In genomic region chr10:116836087-116836486, GRCh38 we compare ENCODE assay signal across 14 cellular contexts. TPM values are rescaled to one million over a fixed set of nuclear protein-coding genes. Genes with fewer than 3 reads are reported as not detected.
DNase-seq lines count a peak whose midpoint lies in the region; ATAC-seq and TF ChIP-seq lines count a peak whose summit lies in the region.
"Had no signal": no experiment of that assay in that cellular context is flagged by ENCODE, and none has a peak within 500 bp of the region (broad histone marks: within the 10 kb centered on the region; RNA-seq: fewer than 3 reads in every experiment).

No MANE protein-coding gene starts in this region.

- TF ChIP-seq CTCF in endodermal cell (conservative IDR thresholded peaks at IDR 0.05), result no peak

- peak; percentile 58 for ATAC-seq in Right ventricle myocardium inferior
- ATAC-seq: SK-N-SH treated with all-trans-retinoic acid at 6 μM for 48 hours had no signal

- H3K4me1 Mint-ChIP-seq in endodermal cell, result peaks cover 77% of the 10 kb centered on the region
- no peaks in the 10 kb centered on the region for H3K4me1 Mint-ChIP-seq in activated T-helper 2 cell treated with anti-CD3 and anti-CD28 coated beads, Interferon-gamma antibody, Interleukin-2, Interleukin-4, amounts not matched to agents 10 μg/mL and 5 μg/mL and 100 μg/mL, durations not matched to agents 14 hours and 24 hours and 36 hours (ENCODE audit: low read depth)
- no peaks in the 10 kb centered on the region for H3K4me1 Mint-ChIP-seq in activated CD4-positive, alpha-beta memory T cell treated with anti-CD3 and anti-CD28 coated beads for 36 hours (ENCODE audit: low read depth)

- intact Hi-C loops in Right ventricle myocardium inferior (cut with DNase I), result no loop called here
- intact Hi-C loops in cardiac septum (cut with DNase I), result no loop called here
- intact Hi-C loops in activated T-helper 2 cell treated with anti-CD3 and anti-CD28 coated beads, Interferon-gamma antibody, Interleukin-2, Interleukin-4, amounts not matched to agents 10 μg/mL and 5 μg/mL and 100 μg/mL, durations not matched to agents 14 hours and 24 hours and 36 hours (cut with micrococcal nuclease), result no loop called here
- intact Hi-C loops in activated CD4-positive, alpha-beta memory T cell treated with anti-CD3 and anti-CD28 coated beads for 36 hours (cut with micrococcal nuclease), result no loop called here

- WGBS in endodermal cell (ENCODE audit: insufficient coverage in 1 of 2, insufficient read length in 1 of 2), 2 experiments, result 2 to 6% methylated on average over 4 of the region's 4 CpGs

- DNase-seq in Right ventricle myocardium inferior (ENCODE audit: missing footprints) (no peak), cardiac septum (ENCODE audit: low spot score) (no peak), NCI-H345 treated with DMSO at 0.1 percent for 48 hours (lab: John Stamatoyannopoulos, UW; ENCODE audit: unreplicated experiment) (peak; percentile 88), endodermal cell (peak; percentile 98), retina (peak; percentile 55), glomerular visceral epithelial cell (ENCODE audit: extremely low spot score) (no peak)
- DNase-seq in activated T-helper 2 cell treated with anti-CD3 and anti-CD28 coated beads, Interferon-gamma antibody, Interleukin-2, Interleukin-4, amounts not matched to agents 10 μg/mL and 5 μg/mL and 100 μg/mL, durations not matched to agents 14 hours and 24 hours and 36 hours (ENCODE audit: low spot score), result no peak
- no peak for DNase-seq in activated CD4-positive, alpha-beta memory T cell treated with anti-CD3 and anti-CD28 coated beads for 36 hours
- DNase-seq: activated naive CD4-positive, alpha-beta T cell treated with anti-CD3 and anti-CD28 coated beads for 36 hours; effector CD8-positive, alpha-beta T cell; foreskin fibroblast; midbrain had no signal

- peak overlapping the region; percentile 17 for H3K9ac ChIP-seq in endodermal cell (ENCODE audit: extremely low read depth, low read length, poor library complexity, severe bottlenecking)

- H3K4me3 ChIP-seq in endodermal cell (ENCODE audit: low read length), result no peak overlapping the region

- no peak overlapping the region for H3K27ac ChIP-seq in endodermal cell (ENCODE audit: low read depth, low read length)

- peak overlapping the region; percentile 20 for H3K4me3 Mint-ChIP-seq in endodermal cell
- H3K4me3 Mint-ChIP-seq in activated T-helper 2 cell treated with anti-CD3 and anti-CD28 coated beads, Interferon-gamma antibody, Interleukin-2, Interleukin-4, amounts not matched to agents 10 μg/mL and 5 μg/mL and 100 μg/mL, durations not matched to agents 14 hours and 24 hours and 36 hours (ENCODE audit: low read depth), result no peak overlapping the region
- H3K4me3 Mint-ChIP-seq in activated CD4-positive, alpha-beta memory T cell treated with anti-CD3 and anti-CD28 coated beads for 36 hours, result no peak overlapping the region
- H3K4me3 Mint-ChIP-seq: activated naive CD4-positive, alpha-beta T cell treated with anti-CD3 and anti-CD28 coated beads for 36 hours had no signal

- peaks cover 20% of the 10 kb centered on the region for H3K4me1 ChIP-seq in endodermal cell (ENCODE audit: control insufficient read depth, insufficient read depth, low read length)

- POLR2A ChIA-PET in activated CD4-positive, alpha-beta memory T cell treated with anti-CD3 and anti-CD28 coated beads for 36 hours (lab: Charles Lee), result no interaction called here

- peaks cover 17% of the 10 kb centered on the region for H3K36me3 Mint-ChIP-seq in endodermal cell (ENCODE audit: low read depth)
- H3K36me3 Mint-ChIP-seq in activated T-helper 2 cell treated with anti-CD3 and anti-CD28 coated beads, Interferon-gamma antibody, Interleukin-2, Interleukin-4, amounts not matched to agents 10 μg/mL and 5 μg/mL and 100 μg/mL, durations not matched to agents 14 hours and 24 hours and 36 hours (ENCODE audit: low read depth), result no peaks in the 10 kb centered on the region
- H3K36me3 Mint-ChIP-seq in activated CD4-positive, alpha-beta memory T cell treated with anti-CD3 and anti-CD28 coated beads for 36 hours, result no peaks in the 10 kb centered on the region

- H3K9me3 ChIP-seq in endodermal cell (ENCODE audit: control insufficient read depth, low read length), result no peaks in the 10 kb centered on the region

- no peaks in the 10 kb centered on the region for H3K27me3 Mint-ChIP-seq in endodermal cell (ENCODE audit: insufficient read depth)
- peaks cover 3% of the 10 kb centered on the region for H3K27me3 Mint-ChIP-seq in activated T-helper 2 cell treated with anti-CD3 and anti-CD28 coated beads, Interferon-gamma antibody, Interleukin-2, Interleukin-4, amounts not matched to agents 10 μg/mL and 5 μg/mL and 100 μg/mL, durations not matched to agents 14 hours and 24 hours and 36 hours (ENCODE audit: low read depth)
- H3K27me3 Mint-ChIP-seq in activated CD4-positive, alpha-beta memory T cell treated with anti-CD3 and anti-CD28 coated beads for 36 hours, result peaks cover 6% of the 10 kb centered on the region

- CTCF ChIA-PET in activated CD4-positive, alpha-beta memory T cell treated with anti-CD3 and anti-CD28 coated beads for 36 hours (lab: Charles Lee), result no interaction called here

- no peaks in the 10 kb centered on the region for H3K9me3 Mint-ChIP-seq in endodermal cell
- H3K9me3 Mint-ChIP-seq in activated T-helper 2 cell treated with anti-CD3 and anti-CD28 coated beads, Interferon-gamma antibody, Interleukin-2, Interleukin-4, amounts not matched to agents 10 μg/mL and 5 μg/mL and 100 μg/mL, durations not matched to agents 14 hours and 24 hours and 36 hours, result no peaks in the 10 kb centered on the region
- no peaks in the 10 kb centered on the region for H3K9me3 Mint-ChIP-seq in activated CD4-positive, alpha-beta memory T cell treated with anti-CD3 and anti-CD28 coated beads for 36 hours
- H3K9me3 Mint-ChIP-seq: activated naive CD4-positive, alpha-beta T cell treated with anti-CD3 and anti-CD28 coated beads for 36 hours had no signal

- H3K36me3 ChIP-seq in endodermal cell (ENCODE audit: control insufficient read depth, insufficient read depth, low read length), result no peaks in the 10 kb centered on the region

- peak overlapping the region; percentile 84 for H3K27ac Mint-ChIP-seq in endodermal cell
- no peak overlapping the region for H3K27ac Mint-ChIP-seq in activated T-helper 2 cell treated with anti-CD3 and anti-CD28 coated beads, Interferon-gamma antibody, Interleukin-2, Interleukin-4, amounts not matched to agents 10 μg/mL and 5 μg/mL and 100 μg/mL, durations not matched to agents 14 hours and 24 hours and 36 hours
- no peak overlapping the region for H3K27ac Mint-ChIP-seq in activated CD4-positive, alpha-beta memory T cell treated with anti-CD3 and anti-CD28 coated beads for 36 hours
- H3K27ac Mint-ChIP-seq: activated naive CD4-positive, alpha-beta T cell treated with anti-CD3 and anti-CD28 coated beads for 36 hours had no signal

- no peaks in the 10 kb centered on the region for H3K27me3 ChIP-seq in endodermal cell (ENCODE audit: control insufficient read depth, insufficient read depth, low read length, poor library complexity, severe bottlenecking)

RNA-seq across cellular contexts. Expression of gene ENO4, which starts 13.2 kb away (rescaled TPM):
- total RNA-seq in Right ventricle myocardium inferior, result not detected
- total RNA-seq in cardiac septum, result not detected
- 1 to 10 TPM; 1.1 to 2.2 TPM for total RNA-seq in endodermal cell
- 0.53 TPM for polyA plus RNA-seq in endodermal cell (2013, experiment 1 of 2)
- 1.7 TPM for polyA plus RNA-seq in endodermal cell (2013, experiment 2 of 2)
- not detected in 2 replicates for total RNA-seq in activated T-helper 2 cell treated with anti-CD3 and anti-CD28 coated beads, Interferon-gamma antibody, Interleukin-2, Interleukin-4, amounts not matched to agents 10 μg/mL and 5 μg/mL and 100 μg/mL, durations not matched to agents 14 hours and 24 hours and 36 hours
- not detected for total RNA-seq in activated CD4-positive, alpha-beta memory T cell treated with anti-CD3 and anti-CD28 coated beads for 36 hours
- total RNA-seq: activated naive CD4-positive, alpha-beta T cell treated with anti-CD3 and anti-CD28 coated beads for 36 hours; M059J had no signal

Comparison
In these comparisons a context has a peak if more than half of its experiments do, and no peak if none do; other contexts are left out.
1. DNase-seq: peak in NCI-H345 treated with DMSO at 0.1 percent for 48 hours (single experiment), endodermal cell (single experiment) and retina (single experiment); none in Right ventricle myocardium inferior (single experiment), cardiac septum (single experiment), glomerular visceral epithelial cell (single experiment), activated T-helper 2 cell treated with anti-CD3 and anti-CD28 coated beads, Interferon-gamma antibody, Interleukin-2, Interleukin-4, amounts not matched to agents 10 μg/mL and 5 μg/mL and 100 μg/mL, durations not matched to agents 14 hours and 24 hours and 36 hours (single experiment) and activated CD4-positive, alpha-beta memory T cell treated with anti-CD3 and anti-CD28 coated beads for 36 hours (single experiment).